21 cellular contexts compared by ENCODE assay signal in genomic region chr3:184780981-184781515, GRCh38. TPM values are rescaled to one million over a fixed set of nuclear protein-coding genes. Genes with fewer than 3 reads are reported as not detected.
DNase-seq lines count a peak whose midpoint lies in the region; ATAC-seq and TF ChIP-seq lines count a peak whose summit lies in the region.
"Had no signal": no experiment of that assay in that cellular context is flagged by ENCODE, and none has a peak within 500 bp of the region (broad histone marks: within the 10 kb centered on the region; RNA-seq: fewer than 3 reads in every experiment).

No MANE protein-coding gene starts in this region.

- H3K4me3 ChIP-seq in SJCRH30: no peak overlapping the region

- peaks cover 36% of the 10 kb centered on the region for H3K4me1 Mint-ChIP-seq in HFFc6 (ENCODE audit: low read depth)

- peak; percentile 40 for ATAC-seq in esophagus mucosa
- ATAC-seq in HG03095 (IDR thresholded peaks at IDR 0.05; ENCODE audit: unreplicated experiment): no peak
- ATAC-seq in stimulated activated naive CD8-positive, alpha-beta T cell treated with anti-CD3 and anti-CD28 coated beads, Interleukin-15, Interleukin-2, amounts not matched to agents 100 U/mL and 50 U/mL, for 24 hours: no peak
- no peak for ATAC-seq in GM21528 (IDR thresholded peaks at IDR 0.05; ENCODE audit: low FRiP score, unreplicated experiment)
- ATAC-seq: Right ventricle myocardium inferior, SK-N-SH treated with all-trans-retinoic acid at 6 μM for 48 hours, T-cell had no signal

- H3K27me3 ChIP-seq in SJCRH30: no peaks in the 10 kb centered on the region

- H3K27ac ChIP-seq in SJCRH30: no peak overlapping the region
- H3K27ac ChIP-seq: HL-60 had no signal

- peak; percentile 69 for DNase-seq in EH (ENCODE audit: low read depth)
- DNase-seq in HFFc6: peak; percentile 21
- DNase-seq in SJCRH30: no peak
- DNase-seq in stimulated activated naive CD8-positive, alpha-beta T cell treated with anti-CD3 and anti-CD28 coated beads, Interleukin-15, Interleukin-2, amounts not matched to agents 100 U/mL and 50 U/mL, for 24 hours: no peak
- DNase-seq: Caco-2; CD4-positive, alpha-beta T cell; DMS153; Karpas-422; NCI-H1048; NCI-H1436; NCI-H2029 treated with DMSO at 0.1 percent for 48 hours; NCI-H446 treated with DMSO at 0.1 percent for 48 hours; T-cell had no signal

- no peak for TF ChIP-seq CTCF in HFFc6 (IDR thresholded peaks at IDR 0.05)

- no peaks in the 10 kb centered on the region for H3K36me3 Mint-ChIP-seq in HFFc6 (ENCODE audit: low read depth)
- H3K36me3 Mint-ChIP-seq: T-cell had no signal

- no peaks in the 10 kb centered on the region for H3K9me3 ChIP-seq in SJCRH30 (replicated peaks)
- H3K9me3 ChIP-seq: Caco-2 had no signal

- H3K4me1 ChIP-seq in SJCRH30: peaks cover 11% of the 10 kb centered on the region; the same call in 1 of the 2 replicates
- H3K4me1 ChIP-seq: Caco-2 had no signal

- H3K27ac Mint-ChIP-seq in HFFc6: no peak overlapping the region
- H3K27ac Mint-ChIP-seq: B cell; CD4-positive, alpha-beta T cell; IgD-negative memory B cell; T-cell had no signal

- H3K27me3 Mint-ChIP-seq in HFFc6 (ENCODE audit: insufficient read depth): peaks cover 5% of the 10 kb centered on the region

- no peak overlapping the region; the same call in 1 of the 2 replicates for H3K4me3 Mint-ChIP-seq in HFFc6
- H3K4me3 Mint-ChIP-seq: B cell; CD4-positive, alpha-beta T cell; T-cell had no signal

- H3K9me3 Mint-ChIP-seq in HFFc6: no peaks in the 10 kb centered on the region
- H3K9me3 Mint-ChIP-seq: CD4-positive, alpha-beta T cell; IgD-negative memory B cell; T-cell had no signal

- no peaks in the 10 kb centered on the region for H3K36me3 ChIP-seq in SJCRH30

RNA-seq across cellular contexts. Expression of gene VPS8, which starts 30.9 kb away (rescaled TPM):
- total RNA-seq in HFFc6 (2021; fragmentation: NEBNext Ultra II Directional; extraction: Animal tissue kit (Norgen Biotek cat#: 25700)): 10 to 100 TPM; 26.8 to 34.8 (median 33.0) TPM
- 30.4 TPM for total RNA-seq in esophagus mucosa
- total RNA-seq in SJCRH30 (2014; rRNA removed; shearing (Covaris generic)): 44.3 and 47.2 TPM in 2 replicates

Comparison
In these comparisons a context has a peak if more than half of its experiments do, and no peak if none do; other contexts are left out.
1. DNase-seq: peak in EH (single experiment) and HFFc6 (single experiment); none in SJCRH30 (0 of 2) and stimulated activated naive CD8-positive, alpha-beta T cell treated with anti-CD3 and anti-CD28 coated beads, Interleukin-15, Interleukin-2, amounts not matched to agents 100 U/mL and 50 U/mL, for 24 hours (single experiment).